Comparison of ENCODE assay signal across 19 cellular contexts in the genomic region with DNA sequence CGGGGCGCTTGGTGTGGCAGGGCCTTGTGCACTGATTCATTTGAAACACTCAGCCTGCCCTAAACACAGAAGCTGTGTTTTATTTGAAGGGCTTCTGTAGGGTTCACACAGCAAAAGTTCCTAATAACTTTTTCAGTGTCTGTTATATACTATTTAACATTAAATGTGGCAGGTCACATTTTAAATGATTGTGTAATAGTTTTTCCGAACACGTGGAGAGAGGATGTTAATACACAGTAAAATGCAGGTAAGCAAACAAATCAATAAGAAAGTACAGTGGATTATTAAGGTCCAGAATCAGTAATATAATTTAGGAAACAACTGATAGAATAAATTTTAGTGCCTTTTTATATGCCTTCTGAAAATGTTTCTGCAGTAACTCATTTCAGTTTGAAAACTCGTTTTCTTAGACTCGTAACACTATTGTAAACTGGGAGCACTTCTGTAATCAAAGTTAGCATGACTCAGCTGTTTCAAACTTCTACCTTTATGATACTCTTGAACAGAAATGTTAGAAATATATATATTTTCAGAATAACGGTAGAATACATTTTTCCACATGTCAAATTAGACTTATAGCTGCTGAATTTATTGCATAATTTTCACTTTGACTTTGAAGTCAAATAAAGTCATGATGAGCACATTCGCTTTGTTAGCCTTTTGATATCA.
DNase-seq lines count a peak whose midpoint lies in the region; ATAC-seq, FAIRE-seq and TF ChIP-seq lines count a peak whose summit lies in the region.
"Had no signal": no experiment of that assay in that cellular context is flagged by ENCODE, and none has a peak within 500 bp of the region (broad histone marks: within the 10 kb centered on the region; RNA-seq: fewer than 3 reads in every experiment).

No MANE protein-coding gene starts in this region.

- no peak for DNase-seq in CD4-positive, CD25-positive, alpha-beta regulatory T cell
- no peak for DNase-seq in H1 (ENCODE audit: low read depth in 1 of 2, low spot score in 2 of 2)
- DNase-seq in neural crest cell (ENCODE audit: low read depth, low spot score), result no peak
- no peak for DNase-seq in activated gamma-delta T cell treated with Interleukin-2 at 50 U/mL for 16 hours
- DNase-seq in esophagus squamous epithelium (lab: John Stamatoyannopoulos, UW), result no peak
- DNase-seq: GF-D8, H9, MV-4-11, NCI-H1417 treated with DMSO at 0.1 percent for 48 hours, NCI-H2081 treated with DMSO at 0.1 percent for 48 hours, NCI-H2227 treated with DMSO at 0.1 percent for 48 hours, NCI-H526 treated with DMSO at 0.1 percent for 48 hours, PC-3 had no signal

- peaks cover 18% of the 10 kb centered on the region for H3K4me1 ChIP-seq in CD4-positive, CD25-positive, alpha-beta regulatory T cell (ENCODE audit: control insufficient read depth, insufficient read depth, low read length, poor library complexity, severe bottlenecking)
- H3K4me1 ChIP-seq in KMS-11 (ENCODE audit: low read depth, poor library complexity, severe bottlenecking) (peaks cover 42% of the 10 kb centered on the region), H1 (replicated peaks in 1 of 4; ENCODE audit: control insufficient read depth in 3 of 4, insufficient read depth in 4 of 4, low read length in 3 of 4) (peaks cover 0 to 25% (median 10%) of the 10 kb centered on the region in 4 experiments; a peak in 6 of 7 replicates), esophagus squamous epithelium (peaks cover 0 to 9% (median 3%) of the 10 kb centered on the region in 3 donors)

- H3K4me2 ChIP-seq in KMS-11 (peak overlapping the region; percentile 58), H1 (ENCODE audit: insufficient read depth in 1 of 2, low read depth in 2 of 2, low read length in 2 of 2) (no peak overlapping the region)

- no peak overlapping the region for H4K8ac ChIP-seq in H1 (ENCODE audit: extremely low read depth, insufficient read depth, low read length)

- no peak overlapping the region; the same call in 1 of the 2 replicates for H3K18ac ChIP-seq in H1 (ENCODE audit: extremely low read depth, low read length)

- H3K23me2 ChIP-seq in H1 (ENCODE audit: low read depth, low read length), result no peaks in the 10 kb centered on the region

- POLR2A ChIA-PET in H1 (lab: Charles Lee; ENCODE audit: partially characterized antibody), result no interaction called here

- ATAC-seq in CD4-positive, CD25-positive, alpha-beta regulatory T cell (ENCODE audit: low read depth in 2 of 2), result no peak
- ATAC-seq in GM18907 (IDR thresholded peaks at IDR 0.05; ENCODE audit: unreplicated experiment), result no peak
- no peak for ATAC-seq in GM18519 (IDR thresholded peaks at IDR 0.05; ENCODE audit: low FRiP score, unreplicated experiment)
- ATAC-seq: CD8-positive, alpha-beta T cell; PC-3 had no signal

- CTCF ChIA-PET in H1 (lab: Charles Lee; ENCODE audit: partially characterized antibody), result interaction anchor here (0.8 kb wide), 1 partner anchor 9 kb away, joined by 3 read pairs; no protein-coding TSS in a partner anchor

- H3K27ac Mint-ChIP-seq in CD4-positive, CD25-positive, alpha-beta regulatory T cell, result peak overlapping the region in 2 of 3 donors; percentile 17 to 22
- H3K27ac Mint-ChIP-seq in neural crest cell (ENCODE audit: unreplicated experiment), result no peak overlapping the region
- H3K27ac Mint-ChIP-seq: B cell; CD8-positive, alpha-beta T cell; IgD-negative memory B cell had no signal

- H3K79me1 ChIP-seq in H1 (ENCODE audit: low read depth, low read length), result no peaks in the 10 kb centered on the region

- H3K27ac ChIP-seq in CD4-positive, CD25-positive, alpha-beta regulatory T cell (ENCODE audit: insufficient read depth, low read length, poor library complexity, severe bottlenecking), result no peak overlapping the region
- peak overlapping the region; percentile 69; the same call in 1 of the 2 replicates for H3K27ac ChIP-seq in KMS-11
- no peak overlapping the region for H3K27ac ChIP-seq in H1 (ENCODE audit: low read depth, low read length)
- no peak overlapping the region for H3K27ac ChIP-seq in esophagus squamous epithelium

- no peaks in the 10 kb centered on the region for H3K27me3 ChIP-seq in CD4-positive, CD25-positive, alpha-beta regulatory T cell (ENCODE audit: control insufficient read depth, insufficient read depth, low read length)
- H3K27me3 ChIP-seq in KMS-11 (ENCODE audit: insufficient read depth, low read depth), result no peaks in the 10 kb centered on the region
- H3K27me3 ChIP-seq in H1 (replicated peaks in 1 of 4; ENCODE audit: control insufficient read depth in 3 of 4, extremely low read depth in 1 of 4, insufficient read depth in 3 of 4, low read length in 3 of 4), result no peaks in the 10 kb centered on the region
- no peaks in the 10 kb centered on the region for H3K27me3 ChIP-seq in esophagus squamous epithelium

- no peak overlapping the region for H3K14ac ChIP-seq in H1 (ENCODE audit: insufficient read length)

- no peak for TF ChIP-seq EP300 in H1 (IDR thresholded peaks at IDR 0.05; ENCODE audit: borderline replicate concordance in 1 of 2, low read depth in 2 of 2, low read length in 2 of 2)

- TF ChIP-seq CTCF in KMS-11 (conservative IDR thresholded peaks at IDR 0.05; ENCODE audit: low read depth, low read length) (no peak), H1 (IDR thresholded peaks at IDR 0.05; ENCODE audit: control extremely low read depth in 1 of 3, insufficient read depth in 1 of 3, low read depth in 1 of 3, low read length in 3 of 3) (no peak), neural crest cell (conservative IDR thresholded peaks at IDR 0.05) (no peak), esophagus squamous epithelium (IDR thresholded peaks at IDR 0.05) (no peak)

- H3K79me2 ChIP-seq in KMS-11 (ENCODE audit: insufficient read depth, low read depth), result no peaks in the 10 kb centered on the region
- H3K79me2 ChIP-seq in H1 (ENCODE audit: control insufficient read depth in 1 of 2, insufficient read depth in 2 of 2, low read length in 2 of 2), result no peaks in the 10 kb centered on the region

- H3K23ac ChIP-seq in H1 (ENCODE audit: insufficient read length), result no peak overlapping the region

- H2BK20ac ChIP-seq in H1 (ENCODE audit: low read length), result no peak overlapping the region

- TF ChIP-seq POLR2A in H1 (IDR thresholded peaks at IDR 0.05; ENCODE audit: control extremely low read depth in 1 of 2, low read depth in 2 of 2, low read length in 2 of 2) (no peak), esophagus squamous epithelium (IDR thresholded peaks at IDR 0.05) (no peak)

- H2AFZ ChIP-seq in KMS-11 (ENCODE audit: low read depth), result no peak overlapping the region
- H2AFZ ChIP-seq in H1 (ENCODE audit: low read length), result no peak overlapping the region

- WGBS in H1 (ENCODE audit: extremely low coverage in 1 of 2, insufficient coverage in 1 of 2, insufficient read length in 1 of 2, insufficient replicate concordance in 2 of 2, low coverage in 1 of 2, low lambda C conversion rate in 2 of 2, missing lambda C conversion rate in 1 of 2), 2 experiments, result 90% methylated on average over 8 of the region's 8 CpGs; no CpG with 5 or more reads in 1 of the 2 experiments
- 90 to 91% methylated on average over 8 of the region's 8 CpGs for WGBS in esophagus squamous epithelium, 2 donors

- TF ChIP-seq RAD21 in H1 (IDR thresholded peaks at IDR 0.05 in 1 of 2, conservative IDR thresholded peaks at IDR 0.05 in 1 of 2; ENCODE audit: low read depth in 2 of 2, low read length in 2 of 2), result no peak

- intact Hi-C loops in esophagus squamous epithelium (cut with DNase I), result loop anchor here (10.0 kb wide), 3 partner anchors 284 to 864 kb away; no protein-coding TSS in a partner anchor

- H3K36me3 Mint-ChIP-seq in CD4-positive, CD25-positive, alpha-beta regulatory T cell, result no peaks in the 10 kb centered on the region
- H3K36me3 Mint-ChIP-seq in neural crest cell (ENCODE audit: low read depth), result peaks cover 2% of the 10 kb centered on the region

- H4K91ac ChIP-seq in H1 (replicated peaks; ENCODE audit: insufficient read length, low read length), result no peak overlapping the region

- no peak overlapping the region for H2BK15ac ChIP-seq in H1 (ENCODE audit: low read length)

- no peaks in the 10 kb centered on the region for H3K9me3 Mint-ChIP-seq in CD4-positive, CD25-positive, alpha-beta regulatory T cell
- no peaks in the 10 kb centered on the region for H3K9me3 Mint-ChIP-seq in neural crest cell
- H3K9me3 Mint-ChIP-seq: CD8-positive, alpha-beta T cell; H9; IgD-negative memory B cell had no signal

- no peak overlapping the region for H2AK5ac ChIP-seq in H1 (ENCODE audit: low read depth, low read length)

- H3K9me3 ChIP-seq in CD4-positive, CD25-positive, alpha-beta regulatory T cell (ENCODE audit: control insufficient read depth in 2 of 2, low read length in 2 of 2), result no peaks in the 10 kb centered on the region
- H3K9me3 ChIP-seq in H1 (ENCODE audit: insufficient read depth in 2 of 2, low read depth in 1 of 2, low read length in 1 of 2), result no peaks in the 10 kb centered on the region
- no peaks in the 10 kb centered on the region for H3K9me3 ChIP-seq in esophagus squamous epithelium

- no peak overlapping the region for H4K5ac ChIP-seq in H1 (ENCODE audit: insufficient read length, low read depth, low read length)

- H3K4me3 Mint-ChIP-seq in CD4-positive, CD25-positive, alpha-beta regulatory T cell, result no peak overlapping the region
- peak overlapping the region; percentile 41 for H3K4me3 Mint-ChIP-seq in neural crest cell
- H3K4me3 Mint-ChIP-seq: B cell; CD8-positive, alpha-beta T cell; H9 had no signal

- no peak overlapping the region for H2BK120ac ChIP-seq in H1 (replicated peaks; ENCODE audit: low read depth, low read length)

- H3K9ac ChIP-seq in KMS-11 (peak overlapping the region; percentile 8; the same call in 1 of the 2 replicates), H1 (replicated peaks in 1 of 4; ENCODE audit: extremely low read depth in 1 of 4, low read depth in 3 of 4, low read length in 3 of 4) (no peak overlapping the region)

- no peak overlapping the region for H2BK5ac ChIP-seq in H1 (ENCODE audit: low read depth, low read length)

- no peaks in the 10 kb centered on the region for H3K27me3 Mint-ChIP-seq in CD4-positive, CD25-positive, alpha-beta regulatory T cell
- peaks cover 5% of the 10 kb centered on the region for H3K27me3 Mint-ChIP-seq in neural crest cell (ENCODE audit: low read depth)
- H3K27me3 Mint-ChIP-seq: B cell had no signal

- peaks cover 12 to 31% (median 20%) of the 10 kb centered on the region in 4 donors for H3K4me1 Mint-ChIP-seq in CD4-positive, CD25-positive, alpha-beta regulatory T cell
- H3K4me1 Mint-ChIP-seq in neural crest cell, result peaks cover 46% of the 10 kb centered on the region

- H3K4me3 ChIP-seq in CD4-positive, CD25-positive, alpha-beta regulatory T cell (ENCODE audit: low read depth, low read length), result no peak overlapping the region
- H3K4me3 ChIP-seq in KMS-11 (IDR thresholded peaks at IDR 0.05; ENCODE audit: insufficient read depth, low read depth, low read length) (no peak overlapping the region), H1 (ENCODE audit: extremely low read depth in 1 of 4, insufficient read depth in 2 of 4, low read depth in 3 of 4, low read length in 4 of 4) (no peak overlapping the region), esophagus squamous epithelium (no peak overlapping the region)

- no peak overlapping the region for H3K4ac ChIP-seq in H1 (replicated peaks; ENCODE audit: insufficient read length, low read depth, low read length)

- no peak overlapping the region for H3K56ac ChIP-seq in H1 (replicated peaks; ENCODE audit: insufficient read length, low read depth, low read length)

- H4K20me1 ChIP-seq in KMS-11 (ENCODE audit: insufficient read depth), result no peaks in the 10 kb centered on the region
- no peaks in the 10 kb centered on the region for H4K20me1 ChIP-seq in H1 (replicated peaks in 1 of 2; ENCODE audit: control insufficient read depth in 1 of 2, insufficient read depth in 2 of 2, low read length in 2 of 2)

- no peaks in the 10 kb centered on the region for H3K36me3 ChIP-seq in CD4-positive, CD25-positive, alpha-beta regulatory T cell (ENCODE audit: control insufficient read depth, insufficient read depth, low read length)
- H3K36me3 ChIP-seq in KMS-11 (ENCODE audit: insufficient read depth), result no peaks in the 10 kb centered on the region
- no peaks in the 10 kb centered on the region for H3K36me3 ChIP-seq in H1 (ENCODE audit: control insufficient read depth in 2 of 4, insufficient read depth in 4 of 4, low read length in 3 of 4)
- peaks cover 0 to 24% (median 0%) of the 10 kb centered on the region in 3 donors for H3K36me3 ChIP-seq in esophagus squamous epithelium

- FAIRE-seq in H1 (lab: Jason Lieb, UNC), result no peak

- no peak overlapping the region for H2BK12ac ChIP-seq in H1 (ENCODE audit: low read depth, low read length)
